ENCODE assay signal across 10 cellular contexts in the genomic region with DNA sequence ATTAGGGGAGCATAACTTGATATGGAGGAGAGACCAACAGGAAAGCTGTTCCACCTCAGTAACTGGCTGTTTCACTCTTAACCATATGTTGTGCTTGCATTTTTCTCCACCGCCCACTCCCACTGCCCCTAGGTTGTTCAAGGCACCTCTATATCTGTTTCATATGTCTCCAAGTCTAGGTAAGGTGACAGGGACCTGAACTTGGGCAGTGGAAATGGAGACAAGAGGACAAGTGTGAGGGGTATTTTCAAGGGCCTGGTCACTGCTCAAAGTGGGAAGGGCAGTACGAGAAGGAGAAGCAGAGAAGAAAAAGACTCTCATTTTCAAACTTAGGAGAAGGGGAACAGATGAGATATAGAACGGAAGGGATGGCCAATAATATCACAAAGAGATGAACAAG. TPM values are rescaled to one million over a fixed set of nuclear protein-coding genes. Genes with fewer than 3 reads are reported as not detected.
DNase-seq lines count a peak whose midpoint lies in the region; ATAC-seq, FAIRE-seq and TF ChIP-seq lines count a peak whose summit lies in the region.
"Had no signal": no experiment of that assay in that cellular context is flagged by ENCODE, and none has a peak within 500 bp of the region (broad histone marks: within the 10 kb centered on the region; RNA-seq: fewer than 3 reads in every experiment).

No MANE protein-coding gene starts in this region.

- H3K4me1 ChIP-seq in OCI-LY7 (ENCODE audit: insufficient read depth, low read length, poor library complexity, severe bottlenecking) = peaks cover 50% of the 10 kb centered on the region
- H3K4me1 ChIP-seq in iPS-20b (ENCODE audit: insufficient read depth, low read length) = peaks cover 56% of the 10 kb centered on the region
- peaks cover 7 to 21% of the 10 kb centered on the region in 2 donors for H3K4me1 ChIP-seq in kidney (ENCODE audit: control insufficient read depth in 1 of 2, insufficient read depth in 1 of 2, low read depth in 1 of 2, low read length in 2 of 2)

- H3K27me3 ChIP-seq in iPS-20b (ENCODE audit: insufficient read depth, low read length) = no peaks in the 10 kb centered on the region

- H3K9ac ChIP-seq in iPS-20b (ENCODE audit: low read depth, low read length) (peak overlapping the region; percentile 99; the same call in 1 of the 2 replicates), kidney (ENCODE audit: low read length in 2 of 2) (no peak overlapping the region)

- CTCF ChIA-PET in OCI-LY7 (lab: Charles Lee; ENCODE audit: unreplicated experiment) = no interaction called here

- no peak for ATAC-seq in GM21528 (IDR thresholded peaks at IDR 0.05; ENCODE audit: low FRiP score, unreplicated experiment)
- ATAC-seq in GM21825 (IDR thresholded peaks at IDR 0.05; ENCODE audit: unreplicated experiment) = no peak
- ATAC-seq: left lung had no signal

- H3K4me3 ChIP-seq in OCI-LY7 (ENCODE audit: low read depth, low read length, poor library complexity, severe bottlenecking) (peak overlapping the region; percentile 92), iPS-20b (ENCODE audit: low read length) (peak overlapping the region; percentile 93), kidney (ENCODE audit: low read length in 2 of 2) (peak overlapping the region in 1 of 2 donors; percentile 76)

- no TSS peak for BruUV-seq in OCI-LY7 (replicated peaks; lab: Mats Ljungman, UMichigan)

- FAIRE-seq in kidney (lab: Jason Lieb, UNC) = no peak

- H3K27ac ChIP-seq in OCI-LY7 (ENCODE audit: low read depth, low read length, poor library complexity, severe bottlenecking) (no peak overlapping the region), iPS-20b (ENCODE audit: low read length) (no peak overlapping the region), kidney (ENCODE audit: low read depth in 2 of 2, low read length in 2 of 2) (peak overlapping the region in 1 of 2 donors; percentile 16)
- H3K27ac ChIP-seq: left lung had no signal

- peaks cover 57% of the 10 kb centered on the region for H4K20me1 ChIP-seq in OCI-LY7 (ENCODE audit: insufficient read depth, low read length)

- peak; percentile 31 for DNase-seq in stimulated activated CD4-positive, alpha-beta T cell treated with anti-CD3 and anti-CD28 coated beads, Interleukin-1b, Interleukin-23, amount 100 ng/mL, for 48 hours
- DNase-seq in stimulated activated CD4-positive, alpha-beta T cell treated with anti-CD3 and anti-CD28 coated beads, Interleukin-12 subunit alpha, Interleukin-12 subunit beta, amount 100 ng/mL, for 4 hours = no peak
- DNase-seq in OCI-LY7 (ENCODE audit: low spot score) = no peak
- no peak for DNase-seq in kidney
- no peak for DNase-seq in KBM-7
- DNase-seq: cortex of kidney, left lung had no signal

- POLR2A ChIA-PET in OCI-LY7 (lab: Charles Lee) = no interaction called here

- H2AFZ ChIP-seq in OCI-LY7 (ENCODE audit: low read length) = no peak overlapping the region

- H3K79me2 ChIP-seq in OCI-LY7 (ENCODE audit: insufficient read depth, low read depth, low read length) = peaks cover 88% of the 10 kb centered on the region

- in situ Hi-C loops in KBM-7 (cut with MboI; ENCODE audit: low pct_unique_long_range_greater_than_20kb, low sequenced_read_pairs) = no loop called here

- H3K36me3 ChIP-seq in OCI-LY7 (ENCODE audit: insufficient read depth, low read length) (peaks cover 74% of the 10 kb centered on the region), iPS-20b (ENCODE audit: insufficient read depth, low read depth, low read length) (peaks cover 12% of the 10 kb centered on the region; the same call in 1 of the 2 replicates), kidney (ENCODE audit: control insufficient read depth in 1 of 2, insufficient read depth in 2 of 2, low read length in 2 of 2) (no peaks in the 10 kb centered on the region)
- H3K36me3 ChIP-seq: left lung had no signal

- TF ChIP-seq CTCF in OCI-LY7 (conservative IDR thresholded peaks at IDR 0.05; ENCODE audit: low read length) = no peak
- TF ChIP-seq CTCF in kidney (IDR thresholded peaks at IDR 0.05; ENCODE audit: borderline replicate concordance, extremely low read depth, insufficient read depth) = no peak

- intact Hi-C loops in OCI-LY7 (cut with micrococcal nuclease; ENCODE audit: unreplicated experiment) (loop anchor here (5.0 to 10.0 kb wide), 2 partner anchors 158 to 949 kb away; no protein-coding TSS in a partner anchor), kidney (cut with DNase I) (no loop called here)

- H3K9me2 ChIP-seq in OCI-LY7 (ENCODE audit: insufficient read depth, low read length) = no peaks in the 10 kb centered on the region

- H3K9me3 ChIP-seq in OCI-LY7 (ENCODE audit: low read length) (no peaks in the 10 kb centered on the region), iPS-20b (ENCODE audit: insufficient read depth, low read depth, low read length) (no peaks in the 10 kb centered on the region), kidney (ENCODE audit: control insufficient read depth in 1 of 2, low read length in 2 of 2) (no peaks in the 10 kb centered on the region)
- H3K9me3 ChIP-seq: left lung had no signal

- peak overlapping the region; percentile 99 for H3K4me2 ChIP-seq in OCI-LY7 (ENCODE audit: low read length)

RNA-seq across cellular contexts. Expression of a gene that starts 3.1 kb away (rescaled TPM):
- total RNA-seq in OCI-LY7 (2014; rRNA removed; shearing (Covaris generic)) = 114 and 117 TPM in 2 replicates
- total RNA-seq in OCI-LY7 (2022) = 163 and 165 TPM in 2 replicates
- total RNA-seq in kidney = 124 TPM
- polyA plus RNA-seq in kidney (ENCODE audit: insufficient read depth, low read depth, low replicate concordance) = 13.3 TPM
